Comparison of ENCODE assay signal across 8 cellular contexts in genomic region chr19:6273701-6274601, GRCh38. TPM values are rescaled to one million over a fixed set of nuclear protein-coding genes. Genes with fewer than 3 reads are reported as not detected.
A peak's percentile ranks its signal among the peaks of the same experiment; 100 is the strongest.
DNase-seq lines count a peak whose midpoint lies in the region; ATAC-seq and TF ChIP-seq lines count a peak whose summit lies in the region.

No MANE protein-coding gene starts in this region.

- H3K27ac ChIP-seq in WERI-Rb-1, result peak overlapping the region; percentile 92
- H3K27ac ChIP-seq in ovary, result peak overlapping the region; percentile 42 to 91

- H3K9me3 ChIP-seq in WERI-Rb-1 (ENCODE audit: severe bottlenecking) (no peaks in the 10 kb centered on the region), ovary (no peaks in the 10 kb centered on the region)

- intact Hi-C loops in head of caudate nucleus (cut with DNase I) (no loop called here), ovary (cut with DNase I) (loop anchor here (5.0 to 10.0 kb wide), 3 partner anchors 57 to 219 kb away; partner anchors contain the start of genes ALKBH7 (in 1 of the 4) and PSPN (in 1 of the 4))

- DNase-seq in HS-27A (ENCODE audit: low read depth) (peak; percentile 43), WERI-Rb-1 (peak; percentile 97), head of caudate nucleus (peak in 41 of 42 donors; percentile 28 to 89 (median 62)), ovary (peak; percentile 76 to 87 (median 80)), NCI-H748 treated with DMSO at 0.1 percent for 48 hours (lab: John Stamatoyannopoulos, UW) (no peak)

- peak; percentile 79 for TF ChIP-seq EP300 in ovary (IDR thresholded peaks at IDR 0.05)

- peaks cover 50% of the 10 kb centered on the region for H3K36me3 ChIP-seq in WERI-Rb-1
- no peaks in the 10 kb centered on the region for H3K36me3 ChIP-seq in ovary

- no peak for TF ChIP-seq CTCF in WERI-Rb-1 (IDR thresholded peaks at IDR 0.05; ENCODE audit: low read depth, low read length)
- TF ChIP-seq CTCF in ovary (IDR thresholded peaks at IDR 0.05), result no peak

- H3K4me3 ChIP-seq in WERI-Rb-1 (ENCODE audit: low read depth, low read length) (peak overlapping the region; percentile 37), ovary (peak overlapping the region; percentile 15)

- peaks cover 61% of the 10 kb centered on the region for H3K4me1 ChIP-seq in ovary (ENCODE audit: insufficient read depth)

- 1 to 5% (median 3%) methylated on average over 30 of the region's 30 CpGs for WGBS in ovary, 3 donors

- ATAC-seq in GM19463 (IDR thresholded peaks at IDR 0.05; ENCODE audit: unreplicated experiment), result no peak
- ATAC-seq in HG03039 (IDR thresholded peaks at IDR 0.05; ENCODE audit: unreplicated experiment), result no peak
- ATAC-seq in GM18870 (IDR thresholded peaks at IDR 0.05; ENCODE audit: unreplicated experiment), result no peak

- TF ChIP-seq POLR2A in ovary (IDR thresholded peaks at IDR 0.05), result no peak

- H3K27me3 ChIP-seq in WERI-Rb-1 (ENCODE audit: insufficient read depth, low read depth, severe bottlenecking), result no peaks in the 10 kb centered on the region
- no peaks in the 10 kb centered on the region for H3K27me3 ChIP-seq in ovary

RNA-seq across cellular contexts. Expression of gene MLLT1, which starts 5.8 kb away (rescaled TPM):
- total RNA-seq in ovary, result 100 to 1,000 TPM in 3 of 7 donors, 10 to 100 TPM in 4; 16.3 to 116 (median 95.8) TPM
- 10 to 100 TPM; 11.1 to 43.7 TPM for polyA plus RNA-seq in ovary

RNA-seq across cellular contexts. Expression of gene ACER1, which starts 59.5 kb away (rescaled TPM):
- total RNA-seq in ovary, result under 1 TPM in 3 of 7 donors, not detected in 4; 0.15 to 0.37 (median 0.23) TPM
- under 1 TPM in 1 of 2 donors, not detected in 1; 0.35 TPM for polyA plus RNA-seq in ovary
